In the genomic region with DNA sequence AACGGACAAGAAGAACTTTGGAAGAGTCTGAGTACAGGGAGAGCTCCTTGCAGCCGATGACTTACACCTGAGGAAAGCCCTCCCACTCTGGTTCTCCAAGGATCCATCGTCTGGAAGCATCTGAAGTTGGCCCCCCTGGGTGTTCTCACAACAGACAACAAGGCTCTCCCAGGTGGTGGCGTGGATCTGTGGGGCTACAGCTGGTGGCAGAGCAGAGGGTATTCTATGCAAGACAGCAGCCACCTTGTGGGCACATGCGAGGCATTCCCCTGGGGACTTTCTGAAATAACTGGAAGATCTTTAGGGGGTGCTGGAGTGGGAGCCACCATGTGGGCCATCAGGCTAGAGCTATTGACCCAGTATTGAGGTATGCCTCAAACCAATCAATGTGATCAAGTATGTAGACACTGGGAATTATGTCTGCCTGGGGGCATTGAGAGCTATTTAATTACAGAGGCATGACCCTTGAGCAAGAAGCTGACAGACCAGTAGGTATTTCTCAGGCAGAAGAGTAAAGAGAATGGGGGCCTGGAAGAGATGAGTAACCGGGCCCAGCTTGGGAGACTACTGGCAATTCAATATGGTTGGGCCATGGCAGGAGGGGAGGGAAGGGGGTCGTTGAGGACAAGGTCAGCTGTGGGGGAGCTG, we compare ENCODE assay signal across 22 cellular contexts. TPM values are rescaled to one million over a fixed set of nuclear protein-coding genes. Genes with fewer than 3 reads are reported as not detected.
DNase-seq lines count a peak whose midpoint lies in the region; ATAC-seq and TF ChIP-seq lines count a peak whose summit lies in the region.
"Had no signal": no experiment of that assay in that cellular context is flagged by ENCODE, and none has a peak within 500 bp of the region (broad histone marks: within the 10 kb centered on the region; RNA-seq: fewer than 3 reads in every experiment).

No MANE protein-coding gene starts in this region.

- H3K27me3 ChIP-seq in A673 (replicated peaks; ENCODE audit: insufficient read depth, low read depth, low read length, poor library complexity), result no peaks in the 10 kb centered on the region
- H3K27me3 ChIP-seq: testis had no signal

- TF ChIP-seq CTCF in A673 (conservative IDR thresholded peaks at IDR 0.05; ENCODE audit: low read depth, low read length), result no peak
- TF ChIP-seq CTCF in epithelial cell of proximal tubule (conservative IDR thresholded peaks at IDR 0.05; ENCODE audit: low read depth, low read length), result peak; percentile 14

- POLR2A ChIA-PET in A673 (lab: Charles Lee; ENCODE audit: low non-redundant PET), result no interaction called here

- BruUV-seq in A673 (replicated peaks; lab: Mats Ljungman, UMichigan), result no TSS peak

- intact Hi-C loops in A673 (cut with micrococcal nuclease; ENCODE audit: unreplicated experiment), result no loop called here

- H3K4me3 ChIP-seq in A673 (ENCODE audit: low read depth, low read length, poor library complexity, severe bottlenecking) (no peak overlapping the region), epithelial cell of proximal tubule (ENCODE audit: low read depth, low read length) (no peak overlapping the region)
- H3K4me3 ChIP-seq: esophagus muscularis mucosa, gastrocnemius medialis, testis had no signal

- no peak for ATAC-seq in HG02763 (IDR thresholded peaks at IDR 0.05; ENCODE audit: unreplicated experiment)
- ATAC-seq: gastrocnemius medialis; naive thymus-derived CD4-positive, alpha-beta T cell; stimulated activated naive B cell treated with anti-CD40 and anti-IgM and Interleukin-4, amounts not matched to agents 10 μg/mL and 1 μg/mL and 100 μg/mL, for 72 hours had no signal

- H3K27ac ChIP-seq in A673 (ENCODE audit: low read depth, low read length, poor library complexity, severe bottlenecking), result no peak overlapping the region
- H3K27ac ChIP-seq: esophagus muscularis mucosa, gastrocnemius medialis, testis had no signal

- CTCF ChIA-PET in A673 (lab: Charles Lee), result interaction anchor here (0.9 kb wide), 1 partner anchor 678 kb away, joined by 3 read pairs; no protein-coding TSS in a partner anchor

- H3K36me3 ChIP-seq in A673 (ENCODE audit: insufficient read depth, low read length, poor library complexity, severe bottlenecking), result no peaks in the 10 kb centered on the region
- H3K36me3 ChIP-seq: esophagus muscularis mucosa, gastrocnemius medialis had no signal

- no peaks in the 10 kb centered on the region for H3K4me1 ChIP-seq in A673 (ENCODE audit: insufficient read depth, low read length, poor library complexity, severe bottlenecking)
- H3K4me1 ChIP-seq: esophagus muscularis mucosa, gastrocnemius medialis had no signal

- DNase-seq in A673 (ENCODE audit: low spot score), result peak; percentile 7
- DNase-seq in NAMALWA (ENCODE audit: low spot score), result peak; percentile 13
- no peak for DNase-seq in epithelial cell of proximal tubule (ENCODE audit: low read depth)
- DNase-seq in UCSD-AML1 (lab: John Stamatoyannopoulos, UW; ENCODE audit: unreplicated experiment), result no peak
- DNase-seq in hepatic stellate cell (ENCODE audit: low spot score), result no peak
- DNase-seq: activated CD4-positive, alpha-beta T cell treated with anti-CD3 and anti-CD28 coated beads, Interleukin-2, amount 50 U/mL, for 1 hour; activated CD8-positive, alpha-beta memory T cell treated with anti-CD3 and anti-CD28 coated beads, Interleukin-2, amount 50 U/mL, for 4 hours; activated naive CD8-positive, alpha-beta T cell treated with anti-CD3 and anti-CD28 coated beads for 36 hours; cerebellar nuclear complex; DMS153; effector CD4-positive, alpha-beta T cell; gastrocnemius medialis; mesendoderm; NCI-H2107; NCI-H526; SHP77; stimulated activated naive B cell treated with anti-CD40 and anti-IgM and Interleukin-4, amounts not matched to agents 10 μg/mL and 1 μg/mL and 100 μg/mL, for 72 hours; testis had no signal

- no peaks in the 10 kb centered on the region for H3K9me3 ChIP-seq in A673 (ENCODE audit: low read depth, low read length, poor library complexity, severe bottlenecking)
- H3K9me3 ChIP-seq: esophagus muscularis mucosa, gastrocnemius medialis, testis had no signal

RNA-seq across cellular contexts. Expression of a gene that starts 6.9 kb away (rescaled TPM):
- total RNA-seq in A673 (2021) (0.34 and 0.74 TPM in 2 replicates), epithelial cell of proximal tubule (1,090 and 2,137 TPM in 2 replicates)
- total RNA-seq: activated naive CD8-positive, alpha-beta T cell treated with anti-CD3 and anti-CD28 coated beads for 36 hours; activated T-helper 2 cell treated with anti-CD3 and anti-CD28 coated beads, Interferon-gamma antibody, Interleukin-2, Interleukin-4, amounts not matched to agents 10 μg/mL and 5 μg/mL and 100 μg/mL, durations not matched to agents 14 hours and 24 hours and 36 hours; naive thymus-derived CD4-positive, alpha-beta T cell had no signal

RNA-seq across cellular contexts. Expression of a gene that starts 16.3 kb away (rescaled TPM):
- total RNA-seq in A673 (2021) (not detected in 2 replicates), epithelial cell of proximal tubule (4.6 and 15.6 TPM in 2 replicates)
- total RNA-seq: activated naive CD8-positive, alpha-beta T cell treated with anti-CD3 and anti-CD28 coated beads for 36 hours; activated T-helper 2 cell treated with anti-CD3 and anti-CD28 coated beads, Interferon-gamma antibody, Interleukin-2, Interleukin-4, amounts not matched to agents 10 μg/mL and 5 μg/mL and 100 μg/mL, durations not matched to agents 14 hours and 24 hours and 36 hours; gastrocnemius medialis; naive thymus-derived CD4-positive, alpha-beta T cell had no signal

RNA-seq across cellular contexts. Expression of a gene that starts 29.6 kb away (rescaled TPM):
- not detected in 2 replicates for total RNA-seq in A673 (2021)
- total RNA-seq in epithelial cell of proximal tubule, result 1.0 and 2.0 TPM in 2 replicates
- total RNA-seq: activated naive CD8-positive, alpha-beta T cell treated with anti-CD3 and anti-CD28 coated beads for 36 hours; activated T-helper 2 cell treated with anti-CD3 and anti-CD28 coated beads, Interferon-gamma antibody, Interleukin-2, Interleukin-4, amounts not matched to agents 10 μg/mL and 5 μg/mL and 100 μg/mL, durations not matched to agents 14 hours and 24 hours and 36 hours; gastrocnemius medialis; naive thymus-derived CD4-positive, alpha-beta T cell had no signal

RNA-seq across cellular contexts. Expression of a gene that starts 36.8 kb away (rescaled TPM):
- total RNA-seq in A673 (2021) (not detected in 2 replicates), epithelial cell of proximal tubule (not detected in 2 replicates)
- total RNA-seq: activated naive CD8-positive, alpha-beta T cell treated with anti-CD3 and anti-CD28 coated beads for 36 hours; activated T-helper 2 cell treated with anti-CD3 and anti-CD28 coated beads, Interferon-gamma antibody, Interleukin-2, Interleukin-4, amounts not matched to agents 10 μg/mL and 5 μg/mL and 100 μg/mL, durations not matched to agents 14 hours and 24 hours and 36 hours; esophagus muscularis mucosa; gastrocnemius medialis; naive thymus-derived CD4-positive, alpha-beta T cell had no signal

RNA-seq across cellular contexts. Expression of a gene that starts 45.3 kb away (rescaled TPM):
- total RNA-seq in A673 (2021) (not detected in 2 replicates), epithelial cell of proximal tubule (not detected in 2 replicates)
- total RNA-seq: activated naive CD8-positive, alpha-beta T cell treated with anti-CD3 and anti-CD28 coated beads for 36 hours; activated T-helper 2 cell treated with anti-CD3 and anti-CD28 coated beads, Interferon-gamma antibody, Interleukin-2, Interleukin-4, amounts not matched to agents 10 μg/mL and 5 μg/mL and 100 μg/mL, durations not matched to agents 14 hours and 24 hours and 36 hours; esophagus muscularis mucosa; gastrocnemius medialis; naive thymus-derived CD4-positive, alpha-beta T cell had no signal

Comparison
In these comparisons a context has a peak if more than half of its experiments do, and no peak if none do; other contexts are left out.
1. DNase-seq: peak in A673 (single experiment) and NAMALWA (single experiment); none in epithelial cell of proximal tubule (single experiment), UCSD-AML1 (single experiment) and hepatic stellate cell (single experiment).
2. RNA of a gene that starts 6.9 kb away (total RNA-seq): 1,090 to 2,137 TPM in epithelial cell of proximal tubule; 0.34 to 0.74 TPM in A673; every median in the first group is over 100 times any median in the second.